11 cellular contexts compared by ENCODE assay signal in genomic region chr5:154157483-154158378, GRCh38. TPM values are rescaled to one million over a fixed set of nuclear protein-coding genes. Genes with fewer than 3 reads are reported as not detected.
DNase-seq lines count a peak whose midpoint lies in the region; ATAC-seq and TF ChIP-seq lines count a peak whose summit lies in the region.
"Had no signal": no experiment of that assay in that cellular context is flagged by ENCODE, and none has a peak within 500 bp of the region (broad histone marks: within the 10 kb centered on the region; RNA-seq: fewer than 3 reads in every experiment).

No MANE protein-coding gene starts in this region.

- ATAC-seq in HG03378 (IDR thresholded peaks at IDR 0.05; ENCODE audit: unreplicated experiment) (no peak), HG02870 (IDR thresholded peaks at IDR 0.05; ENCODE audit: unreplicated experiment) (no peak)
- ATAC-seq in activated T-helper 17 cell treated with anti-CD3 and anti-CD28 coated beads, Interleukin-2, amount 50 U/mL, for 72 hours (replicated peaks), result no peak

- no peak overlapping the region for H3K27ac Mint-ChIP-seq in mesothelial cell of epicardium
- no peak overlapping the region for H3K27ac Mint-ChIP-seq in activated T-helper 17 cell treated with anti-CD3 and anti-CD28 coated beads, Interleukin-2, amount 50 U/mL, for 72 hours

- no peaks in the 10 kb centered on the region for H3K36me3 Mint-ChIP-seq in mesothelial cell of epicardium
- H3K36me3 Mint-ChIP-seq in activated T-helper 17 cell treated with anti-CD3 and anti-CD28 coated beads, Interleukin-2, amount 50 U/mL, for 72 hours (ENCODE audit: low read depth), result no peaks in the 10 kb centered on the region

- no peak overlapping the region for H3K4me3 ChIP-seq in LNCaP clone FGC (ENCODE audit: low read depth, low read length)
- no peak overlapping the region for H3K4me3 ChIP-seq in cardiac fibroblast (replicated peaks in 1 of 2; ENCODE audit: low read depth in 2 of 2, low read length in 2 of 2)

- TF ChIP-seq CTCF in LNCaP clone FGC (IDR thresholded peaks at IDR 0.05; ENCODE audit: control insufficient read depth, extremely low read depth, insufficient read depth), result peak; percentile 31; the same call in 1 of the 2 replicates
- peak; percentile 43 for TF ChIP-seq CTCF in cardiac fibroblast (IDR thresholded peaks at IDR 0.05; ENCODE audit: low read depth, low read length)
- peak; percentile 69 for TF ChIP-seq CTCF in mesothelial cell of epicardium (IDR thresholded peaks at IDR 0.05; ENCODE audit: unreplicated experiment)

- H3K9me3 Mint-ChIP-seq in mesothelial cell of epicardium, result peaks cover 3% of the 10 kb centered on the region
- H3K9me3 Mint-ChIP-seq in activated T-helper 17 cell treated with anti-CD3 and anti-CD28 coated beads, Interleukin-2, amount 50 U/mL, for 72 hours, result no peaks in the 10 kb centered on the region
- H3K9me3 Mint-ChIP-seq: central memory CD8-positive, alpha-beta T cell had no signal

- H3K27me3 Mint-ChIP-seq in mesothelial cell of epicardium (ENCODE audit: low read depth), result peaks cover 39% of the 10 kb centered on the region
- H3K27me3 Mint-ChIP-seq in activated T-helper 17 cell treated with anti-CD3 and anti-CD28 coated beads, Interleukin-2, amount 50 U/mL, for 72 hours, result peaks cover 27% of the 10 kb centered on the region

- H3K4me3 Mint-ChIP-seq in mesothelial cell of epicardium, result no peak overlapping the region
- H3K4me3 Mint-ChIP-seq in activated T-helper 17 cell treated with anti-CD3 and anti-CD28 coated beads, Interleukin-2, amount 50 U/mL, for 72 hours, result no peak overlapping the region
- H3K4me3 Mint-ChIP-seq: central memory CD8-positive, alpha-beta T cell had no signal

- peak; percentile 21 for DNase-seq in ELF-1 (ENCODE audit: low read depth, low spot score)
- DNase-seq in LNCaP clone FGC (ENCODE audit: low read depth), result peak; percentile 44
- DNase-seq in cardiac fibroblast (ENCODE audit: low read depth in 2 of 2), result no peak
- no peak for DNase-seq in mesothelial cell of epicardium (ENCODE audit: low spot score in 2 of 2, unreplicated experiment in 2 of 2)
- DNase-seq in NCI-H1048 (lab: John Stamatoyannopoulos, UW), result no peak
- DNase-seq: kidney glomerular epithelial cell, NCI-H774 had no signal

- H3K4me1 Mint-ChIP-seq in mesothelial cell of epicardium, result peaks cover 4% of the 10 kb centered on the region
- H3K4me1 Mint-ChIP-seq in activated T-helper 17 cell treated with anti-CD3 and anti-CD28 coated beads, Interleukin-2, amount 50 U/mL, for 72 hours, result no peaks in the 10 kb centered on the region
- H3K4me1 Mint-ChIP-seq: central memory CD8-positive, alpha-beta T cell had no signal

RNA-seq across cellular contexts. Expression of gene GALNT10, which starts 32.8 kb away (rescaled TPM):
- total RNA-seq in mesothelial cell of epicardium, result 13.5 to 14.5 TPM (median 13.9 TPM) in 3 replicates
- total RNA-seq in activated T-helper 17 cell treated with anti-CD3 and anti-CD28 coated beads, Interleukin-2, amount 50 U/mL, for 72 hours, result 10 to 100 TPM; 21.5 to 45.3 TPM

Comparison
In these comparisons a context has a peak if more than half of its experiments do, and no peak if none do; other contexts are left out.
1. DNase-seq: peak in ELF-1 (single experiment) and LNCaP clone FGC (single experiment); none in cardiac fibroblast (0 of 2), mesothelial cell of epicardium (0 of 2) and NCI-H1048 (single experiment).
2. Peak in every context shown above with its lines, with median percentiles within 50 percentile points of each other: CTCF ChIP-seq.